Comparison of ENCODE assay signal across 9 cellular contexts in genomic region chr15:44584162-44584749, GRCh38. TPM values are rescaled to one million over a fixed set of nuclear protein-coding genes. Genes with fewer than 3 reads are reported as not detected.
DNase-seq lines count a peak whose midpoint lies in the region; ATAC-seq and TF ChIP-seq lines count a peak whose summit lies in the region.
"Had no signal": no experiment of that assay in that cellular context is flagged by ENCODE, and none has a peak within 500 bp of the region (broad histone marks: within the 10 kb centered on the region; RNA-seq: fewer than 3 reads in every experiment).

No MANE protein-coding gene starts in this region.

- H3K36me3 Mint-ChIP-seq in activated T-cell treated with anti-CD3 and anti-CD28 coated beads, Interleukin-2, amount 50 U/mL, for 24 hours (ENCODE audit: low read depth), result peaks cover 88% of the 10 kb centered on the region

- ATAC-seq in foreskin keratinocyte, result peak; percentile 85
- ATAC-seq in HG03095 (IDR thresholded peaks at IDR 0.05; ENCODE audit: unreplicated experiment), result no peak
- ATAC-seq in GM19455 (IDR thresholded peaks at IDR 0.05; ENCODE audit: unreplicated experiment), result no peak

- DNase-seq in NCI-H2081 (lab: John Stamatoyannopoulos, UW) (peak; percentile 14 to 50), NCI-H2081 treated with DMSO at 0.1 percent for 48 hours (lab: John Stamatoyannopoulos, UW) (no peak), NCI-H226 (peak; percentile 34), foreskin keratinocyte (peak in 1 of 2 donors; percentile 26)
- peak; percentile 68 for DNase-seq in activated T-cell treated with anti-CD3 and anti-CD28 coated beads, Interleukin-2, amount 50 U/mL, for 24 hours
- peak; percentile 64 to 66 for DNase-seq in stimulated activated CD4-positive, alpha-beta T cell treated with anti-CD3 and anti-CD28 coated beads, Interleukin-2, amount 100 ng/mL, for 24 hours

- no peak overlapping the region for H3K27ac ChIP-seq in foreskin keratinocyte
- H3K27ac ChIP-seq: epithelial cell of prostate had no signal

- no peaks in the 10 kb centered on the region for H3K4me1 ChIP-seq in foreskin keratinocyte

- H3K4me3 Mint-ChIP-seq in activated T-cell treated with anti-CD3 and anti-CD28 coated beads, Interleukin-2, amount 50 U/mL, for 24 hours, result no peak overlapping the region

- H3K4me1 Mint-ChIP-seq in activated T-cell treated with anti-CD3 and anti-CD28 coated beads, Interleukin-2, amount 50 U/mL, for 24 hours (ENCODE audit: low read depth), result peaks cover 13% of the 10 kb centered on the region

- no peaks in the 10 kb centered on the region for H3K27me3 ChIP-seq in foreskin keratinocyte

- peak overlapping the region; percentile 76 for H3K27ac Mint-ChIP-seq in activated T-cell treated with anti-CD3 and anti-CD28 coated beads, Interleukin-2, amount 50 U/mL, for 24 hours

- peak; percentile 72 for TF ChIP-seq CTCF in foreskin keratinocyte (conservative IDR thresholded peaks at IDR 0.05)

- no peaks in the 10 kb centered on the region for H3K9me3 Mint-ChIP-seq in activated T-cell treated with anti-CD3 and anti-CD28 coated beads, Interleukin-2, amount 50 U/mL, for 24 hours

- no peaks in the 10 kb centered on the region for H3K27me3 Mint-ChIP-seq in activated T-cell treated with anti-CD3 and anti-CD28 coated beads, Interleukin-2, amount 50 U/mL, for 24 hours

RNA-seq across cellular contexts. Expression of gene EIF3J, which starts 47.3 kb away (rescaled TPM):
- total RNA-seq in foreskin keratinocyte, result 66.2 and 77.2 TPM in 2 replicates
- 59.9 and 72.5 TPM in 2 replicates for polyA plus RNA-seq in foreskin keratinocyte
